ENCODE assay signal across 12 cellular contexts in the genomic region with DNA sequence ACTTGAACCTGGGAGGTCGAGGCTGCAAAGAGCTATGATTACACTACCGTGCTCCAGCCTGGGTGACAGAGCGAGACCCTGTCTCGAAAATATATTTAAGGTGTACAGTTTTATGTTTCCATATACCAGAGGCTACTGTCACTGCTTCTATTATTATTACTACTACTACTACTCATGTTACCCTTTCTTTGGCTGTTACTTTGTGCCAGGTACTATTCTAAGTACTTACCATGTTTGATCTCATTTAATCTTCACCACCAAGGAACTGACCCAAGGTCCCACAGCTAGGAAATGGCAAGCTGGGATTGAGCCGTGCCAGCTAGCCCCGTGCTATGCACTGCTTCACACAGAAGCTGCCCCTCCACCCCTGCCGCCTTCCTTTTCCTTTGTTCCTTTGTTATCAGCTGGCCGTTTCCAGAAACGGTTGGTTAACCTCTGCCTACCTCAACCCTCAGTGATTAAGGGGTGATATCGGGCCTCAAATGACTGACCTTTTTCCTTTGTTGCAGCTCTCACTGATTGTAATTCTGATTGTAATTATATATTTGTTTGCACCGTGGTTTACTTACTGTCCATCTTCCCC.
A peak's percentile ranks its signal among the peaks of the same experiment; 100 is the strongest.
DNase-seq lines count a peak whose midpoint lies in the region; ATAC-seq and TF ChIP-seq lines count a peak whose summit lies in the region.
"Had no signal": no experiment of that assay in that cellular context is flagged by ENCODE, and none has a peak within 500 bp of the region (broad histone marks: within the 10 kb centered on the region; RNA-seq: fewer than 3 reads in every experiment).

No MANE protein-coding gene starts in this region.

- H3K4me1 ChIP-seq in neuronal stem cell (ENCODE audit: control insufficient read depth in 2 of 2, insufficient read depth in 1 of 2, low read depth in 1 of 2, low read length in 2 of 2), result peaks cover 8 to 11% of the 10 kb centered on the region in 2 donors

- H3K23ac ChIP-seq in neuronal stem cell (ENCODE audit: low read depth, low read length, poor library complexity), result no peak overlapping the region

- H3K27me3 Mint-ChIP-seq in CD4-positive, alpha-beta T cell, result no peaks in the 10 kb centered on the region

- POLR2A ChIA-PET in CD4-positive, alpha-beta T cell (lab: Charles Lee), result no interaction called here

- H2BK15ac ChIP-seq in neuronal stem cell (ENCODE audit: low read length), result no peak overlapping the region

- H3K4ac ChIP-seq in neuronal stem cell (ENCODE audit: low read length), result no peak overlapping the region

- no peak overlapping the region for H2BK5ac ChIP-seq in neuronal stem cell (ENCODE audit: low read length)

- no peak overlapping the region for H3K4me3 ChIP-seq in neuronal stem cell (ENCODE audit: low read length in 2 of 2)
- H3K4me3 ChIP-seq: ascending aorta had no signal

- H3K27ac Mint-ChIP-seq in CD4-positive, alpha-beta T cell, result peak overlapping the region; percentile 58

- no peaks in the 10 kb centered on the region for H3K79me1 ChIP-seq in neuronal stem cell (ENCODE audit: low read depth, low read length)

- H3K27me3 ChIP-seq in CD4-positive, alpha-beta T cell (ENCODE audit: control insufficient read depth, insufficient read depth, low read length), result no peaks in the 10 kb centered on the region
- no peaks in the 10 kb centered on the region for H3K27me3 ChIP-seq in neuronal stem cell (ENCODE audit: control insufficient read depth in 3 of 3, insufficient read depth in 3 of 3, low read depth in 1 of 3, low read length in 3 of 3)
- H3K27me3 ChIP-seq: ascending aorta had no signal

- no peaks in the 10 kb centered on the region for H3K9me3 Mint-ChIP-seq in CD4-positive, alpha-beta T cell
- H3K9me3 Mint-ChIP-seq: nephron had no signal

- no peak for TF ChIP-seq CTCF in CD4-positive, alpha-beta T cell (IDR thresholded peaks at IDR 0.05)

- ATAC-seq in CD4-positive, alpha-beta T cell (ENCODE audit: poor library complexity), result no peak
- ATAC-seq in esophagus mucosa (peak; percentile 19), HG03025 (IDR thresholded peaks at IDR 0.05; ENCODE audit: low FRiP score, unreplicated experiment) (no peak), GM21717 (IDR thresholded peaks at IDR 0.05; ENCODE audit: unreplicated experiment) (no peak)

- no peak overlapping the region for H3K9ac ChIP-seq in neuronal stem cell (ENCODE audit: low read depth, low read length, poor library complexity)

- H2BK12ac ChIP-seq in neuronal stem cell (ENCODE audit: low read length), result no peak overlapping the region

- H3K36me3 Mint-ChIP-seq in CD4-positive, alpha-beta T cell (ENCODE audit: low read depth), result peaks cover 45% of the 10 kb centered on the region

- H4K8ac ChIP-seq in neuronal stem cell (ENCODE audit: low read depth, low read length), result no peak overlapping the region

- DNase-seq in CD4-positive, alpha-beta T cell, result no peak
- DNase-seq in NCI-H146 treated with DMSO at 0.1 percent for 48 hours (lab: John Stamatoyannopoulos, UW; ENCODE audit: unreplicated experiment), result peak; percentile 42
- no peak for DNase-seq in neuronal stem cell (ENCODE audit: low spot score)
- DNase-seq in DMS153 treated with DMSO at 0.1 percent for 48 hours (lab: John Stamatoyannopoulos, UW; ENCODE audit: unreplicated experiment), result no peak
- no peak for DNase-seq in NK-92 (lab: John Stamatoyannopoulos, UW; ENCODE audit: unreplicated experiment)
- DNase-seq: NCI-H187, T-helper 9 cell had no signal

- intact Hi-C loops in CD4-positive, alpha-beta T cell (cut with DNase I, micrococcal nuclease), result loop anchor here in 1 of 2 experiments (5.0 kb wide), 1 partner anchor 141 kb away; a partner anchor contains a TSS

- H2BK120ac ChIP-seq in neuronal stem cell (ENCODE audit: low read depth, low read length), result no peak overlapping the region

- H2AFZ ChIP-seq in neuronal stem cell (ENCODE audit: low read length), result peak overlapping the region; percentile 80

- no peak overlapping the region for H2AK5ac ChIP-seq in neuronal stem cell (ENCODE audit: low read depth, low read length)

- no peaks in the 10 kb centered on the region for H3K9me3 ChIP-seq in CD4-positive, alpha-beta T cell (ENCODE audit: control insufficient read depth, low read length)
- H3K9me3 ChIP-seq in neuronal stem cell (replicated peaks in 1 of 2; ENCODE audit: control insufficient read depth in 2 of 2, insufficient read depth in 1 of 2, low read depth in 1 of 2, low read length in 2 of 2), result no peaks in the 10 kb centered on the region
- H3K9me3 ChIP-seq: ascending aorta had no signal

- no CpG with 5 or more reads among the region's 11 CpGs for WGBS in neuronal stem cell (ENCODE audit: extremely low coverage in 2 of 2, insufficient read length in 2 of 2, insufficient replicate concordance in 1 of 2), 2 donors

- H3K4me1 Mint-ChIP-seq in CD4-positive, alpha-beta T cell (ENCODE audit: low read depth), result peaks cover 32% of the 10 kb centered on the region

- no peak overlapping the region for H3K14ac ChIP-seq in neuronal stem cell (ENCODE audit: low read length)

- H3K4me2 ChIP-seq in neuronal stem cell (ENCODE audit: insufficient read depth, low read length, poor library complexity, severe bottlenecking), result no peak overlapping the region

- peaks cover 0 to 4% of the 10 kb centered on the region in 2 donors for H3K36me3 ChIP-seq in neuronal stem cell (replicated peaks in 1 of 2; ENCODE audit: control insufficient read depth in 2 of 2, insufficient read depth in 2 of 2, low read length in 2 of 2)

- H3K4me3 Mint-ChIP-seq in CD4-positive, alpha-beta T cell, result no peak overlapping the region
- H3K4me3 Mint-ChIP-seq: nephron had no signal

- CTCF ChIA-PET in CD4-positive, alpha-beta T cell (lab: Charles Lee), result no interaction called here

- no peak overlapping the region for H4K91ac ChIP-seq in neuronal stem cell (ENCODE audit: low read depth, low read length, poor library complexity)

- H3K18ac ChIP-seq in neuronal stem cell (ENCODE audit: low read length), result no peak overlapping the region

- no peak overlapping the region for H3K27ac ChIP-seq in CD4-positive, alpha-beta T cell (ENCODE audit: low read depth, low read length)
- no peak overlapping the region for H3K27ac ChIP-seq in neuronal stem cell (replicated peaks; ENCODE audit: low read length)
